ENCODE assay signal across 8 cellular contexts in genomic region chr2:53422979-53423378, GRCh38.
DNase-seq lines count a peak whose midpoint lies in the region; ATAC-seq and TF ChIP-seq lines count a peak whose summit lies in the region.

No MANE protein-coding gene starts in this region.

- CTCF ChIA-PET in HCT116 (lab: Charles Lee), result interaction anchor here (0.6 to 1.9 kb wide), 10 partner anchors 15 to 1281 kb away, joined by 3 to 7 read pairs (median 4); no protein-coding TSS in a partner anchor

- peaks cover 0 to 10% of the 10 kb centered on the region in 2 donors for H3K9me3 Mint-ChIP-seq in stimulated activated naive CD8-positive, alpha-beta T cell treated with anti-CD3 and anti-CD28 coated beads, Interleukin-15, amount 100 ng/mL, for 72 hours

- H3K4me3 ChIP-seq in HCT116 (replicated peaks in 1 of 2; ENCODE audit: low read depth in 1 of 2, low read length in 2 of 2) (no peak overlapping the region), MG63 (no peak overlapping the region), WERI-Rb-1 (ENCODE audit: low read depth, low read length) (no peak overlapping the region), heart right ventricle (no peak overlapping the region), upper lobe of right lung (no peak overlapping the region)

- no peaks in the 10 kb centered on the region for H3K27me3 ChIP-seq in HCT116 (ENCODE audit: insufficient read depth, low read length)
- no peaks in the 10 kb centered on the region for H3K27me3 ChIP-seq in MG63
- no peaks in the 10 kb centered on the region for H3K27me3 ChIP-seq in WERI-Rb-1 (ENCODE audit: insufficient read depth, low read depth, severe bottlenecking)
- H3K27me3 ChIP-seq in heart right ventricle, result no peaks in the 10 kb centered on the region
- no peaks in the 10 kb centered on the region for H3K27me3 ChIP-seq in upper lobe of right lung

- BruUV-seq in HCT116 (replicated peaks; lab: Mats Ljungman, UMichigan), result no TSS peak

- DNase-seq in stimulated activated naive CD8-positive, alpha-beta T cell treated with anti-CD3 and anti-CD28 coated beads, Interleukin-15, amount 100 ng/mL, for 72 hours, result peak in 1 of 2 donors; percentile 10
- DNase-seq in stimulated activated naive CD8-positive, alpha-beta T cell treated with anti-CD3 and anti-CD28 coated beads, Interleukin-15, Interleukin-2, amounts not matched to agents 100 U/mL and 50 U/mL, for 24 hours, result no peak
- peak; percentile 44 for DNase-seq in HCT116 (ENCODE audit: low read depth, low spot score)
- peak; percentile 26 for DNase-seq in MG63
- DNase-seq in WERI-Rb-1, result peak; percentile 75
- DNase-seq in heart right ventricle, result no peak
- no peak for DNase-seq in upper lobe of right lung
- no peak for DNase-seq in middle frontal gyrus (ENCODE audit: extremely low spot score, low spot score)

- peaks cover 14% of the 10 kb centered on the region for H3K27me3 Mint-ChIP-seq in stimulated activated naive CD8-positive, alpha-beta T cell treated with anti-CD3 and anti-CD28 coated beads, Interleukin-15, amount 100 ng/mL, for 72 hours

- no peak overlapping the region for H3K4me3 Mint-ChIP-seq in stimulated activated naive CD8-positive, alpha-beta T cell treated with anti-CD3 and anti-CD28 coated beads, Interleukin-15, amount 100 ng/mL, for 72 hours

- POLR2A ChIA-PET in HCT116 (lab: Charles Lee), result no interaction called here

- H4K20me1 ChIP-seq in HCT116 (ENCODE audit: insufficient read depth), result no peaks in the 10 kb centered on the region

- H3K9me2 ChIP-seq in HCT116 (ENCODE audit: insufficient read depth), result no peaks in the 10 kb centered on the region

- peak overlapping the region; percentile 50 for H2AFZ ChIP-seq in HCT116 (ENCODE audit: low read depth, low read length, poor library complexity, severe bottlenecking)

- peaks cover 0 to 4% of the 10 kb centered on the region in 2 experiments; a peak in 1 of 4 replicates for H3K4me1 ChIP-seq in HCT116 (ENCODE audit: control insufficient read depth in 1 of 2, insufficient read depth in 2 of 2, low read length in 2 of 2)
- no peaks in the 10 kb centered on the region for H3K4me1 ChIP-seq in heart right ventricle
- H3K4me1 ChIP-seq in upper lobe of right lung, result no peaks in the 10 kb centered on the region

- H3K9me3 ChIP-seq in HCT116 (ENCODE audit: control insufficient read depth in 1 of 2, insufficient read depth in 1 of 2, low read depth in 1 of 2, low read length in 2 of 2) (no peaks in the 10 kb centered on the region), MG63 (peaks cover 6% of the 10 kb centered on the region; the same call in 1 of the 2 replicates), WERI-Rb-1 (ENCODE audit: severe bottlenecking) (no peaks in the 10 kb centered on the region), heart right ventricle (peaks cover 0 to 32% (median 0%) of the 10 kb centered on the region in 11 donors), upper lobe of right lung (no peaks in the 10 kb centered on the region)

- no peak overlapping the region for H3K9ac ChIP-seq in HCT116 (ENCODE audit: low read length)

- RAD21 ChIA-PET in HCT116 (lab: Charles Lee; ENCODE audit: low non-redundant PET in 1 of 2, low total read pairs in 2 of 2, uncharacterized antibody in 2 of 2, unreplicated experiment in 2 of 2), result interaction anchor here in 1 of 2 experiments (0.6 kb wide), 1 partner anchor 449 kb away, joined by 4 read pairs; no protein-coding TSS in a partner anchor

- intact Hi-C loops in HCT116 (cut with micrococcal nuclease), result loop anchor here (10.0 kb wide), 1 partner anchor 292 kb away; no protein-coding TSS in a partner anchor
- intact Hi-C loops in heart right ventricle (cut with DNase I), result loop anchor here in 1 of 10 donors (10.0 kb wide), 1 partner anchor 292 kb away; no protein-coding TSS in a partner anchor
- intact Hi-C loops in upper lobe of right lung (cut with DNase I), result no loop called here

- no peaks in the 10 kb centered on the region for H3K4me1 Mint-ChIP-seq in stimulated activated naive CD8-positive, alpha-beta T cell treated with anti-CD3 and anti-CD28 coated beads, Interleukin-15, amount 100 ng/mL, for 72 hours

- H3K27ac Mint-ChIP-seq in stimulated activated naive CD8-positive, alpha-beta T cell treated with anti-CD3 and anti-CD28 coated beads, Interleukin-15, amount 100 ng/mL, for 72 hours, result peak overlapping the region in 1 of 2 donors; percentile 21

- H3K79me2 ChIP-seq in HCT116 (ENCODE audit: insufficient read depth, low read length), result no peaks in the 10 kb centered on the region

- H3K36me3 ChIP-seq in HCT116 (ENCODE audit: control insufficient read depth in 1 of 2, insufficient read depth in 2 of 2, low read length in 2 of 2) (no peaks in the 10 kb centered on the region), MG63 (no peaks in the 10 kb centered on the region), WERI-Rb-1 (no peaks in the 10 kb centered on the region), heart right ventricle (no peaks in the 10 kb centered on the region), upper lobe of right lung (no peaks in the 10 kb centered on the region)

- ATAC-seq in stimulated activated naive CD8-positive, alpha-beta T cell treated with anti-CD3 and anti-CD28 coated beads, Interleukin-15, amount 100 ng/mL, for 72 hours, result peak; percentile 64
- ATAC-seq in stimulated activated naive CD8-positive, alpha-beta T cell treated with anti-CD3 and anti-CD28 coated beads, Interleukin-15, Interleukin-2, amounts not matched to agents 100 U/mL and 50 U/mL, for 24 hours, result no peak
- peak; percentile 98 for ATAC-seq in HCT116
- ATAC-seq in heart right ventricle, result no peak
- ATAC-seq in upper lobe of right lung, result peak; percentile 97

- no peak for TF ChIP-seq POLR2A in HCT116 (IDR thresholded peaks at IDR 0.05; ENCODE audit: borderline replicate concordance, extremely low read depth, insufficient read depth, insufficient read length)

- TF ChIP-seq CTCF in HCT116 (IDR thresholded peaks at IDR 0.05 in 2 of 3, conservative IDR thresholded peaks at IDR 0.05 in 1 of 3; ENCODE audit: borderline replicate concordance in 1 of 3, insufficient read depth in 1 of 3, low read depth in 2 of 3, low read length in 2 of 3) (peak; percentile 71 to 76 (median 73)), WERI-Rb-1 (IDR thresholded peaks at IDR 0.05; ENCODE audit: low read depth, low read length) (peak; percentile 85), heart right ventricle (IDR thresholded peaks at IDR 0.05) (peak in 5 of 9 donors; percentile 24 to 38 (median 34)), upper lobe of right lung (IDR thresholded peaks at IDR 0.05) (peak; percentile 45)

- no peak overlapping the region for H3K4me2 ChIP-seq in HCT116 (ENCODE audit: low read length)

- no peak overlapping the region for H3K27ac ChIP-seq in HCT116 (ENCODE audit: low read depth, low read length)
- H3K27ac ChIP-seq in WERI-Rb-1, result peak overlapping the region; percentile 12
- no peak overlapping the region for H3K27ac ChIP-seq in heart right ventricle
- no peak overlapping the region for H3K27ac ChIP-seq in upper lobe of right lung

- peak; percentile 86 for TF ChIP-seq RAD21 in HCT116 (IDR thresholded peaks at IDR 0.05; ENCODE audit: low read depth)

- WGBS in heart right ventricle, 2 donors, result 64 to 74% methylated on average over 3 of the region's 3 CpGs

TF ChIP-seq in HCT116, 20 proteins besides CTCF, POLR2A, EP300 and RAD21:
- TF ChIP-seq, protein P1, sequence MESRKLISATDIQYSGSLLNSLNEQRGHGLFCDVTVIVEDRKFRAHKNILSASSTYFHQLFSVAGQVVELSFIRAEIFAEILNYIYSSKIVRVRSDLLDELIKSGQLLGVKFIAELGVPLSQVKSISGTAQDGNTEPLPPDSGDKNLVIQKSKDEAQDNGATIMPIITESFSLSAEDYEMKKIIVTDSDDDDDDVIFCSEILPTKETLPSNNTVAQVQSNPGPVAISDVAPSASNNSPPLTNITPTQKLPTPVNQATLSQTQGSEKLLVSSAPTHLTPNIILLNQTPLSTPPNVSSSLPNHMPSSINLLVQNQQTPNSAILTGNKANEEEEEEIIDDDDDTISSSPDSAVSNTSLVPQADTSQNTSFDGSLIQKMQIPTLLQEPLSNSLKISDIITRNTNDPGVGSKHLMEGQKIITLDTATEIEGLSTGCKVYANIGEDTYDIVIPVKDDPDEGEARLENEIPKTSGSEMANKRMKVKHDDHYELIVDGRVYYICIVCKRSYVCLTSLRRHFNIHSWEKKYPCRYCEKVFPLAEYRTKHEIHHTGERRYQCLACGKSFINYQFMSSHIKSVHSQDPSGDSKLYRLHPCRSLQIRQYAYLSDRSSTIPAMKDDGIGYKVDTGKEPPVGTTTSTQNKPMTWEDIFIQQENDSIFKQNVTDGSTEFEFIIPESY (IDR thresholded peaks at IDR 0.05; ENCODE audit: extremely low read depth, insufficient replicate concordance, low read length), result no peak
- no peak for TF ChIP-seq TCF7L2 (IDR thresholded peaks at IDR 0.05; ENCODE audit: borderline replicate concordance, extremely low read depth, insufficient read depth, insufficient read length)
- TF ChIP-seq ATF3 (IDR thresholded peaks at IDR 0.05), result no peak
- no peak for TF ChIP-seq SP1 (IDR thresholded peaks at IDR 0.05; ENCODE audit: low read depth)

Comparison
In these comparisons a context has a peak if more than half of its experiments do, and no peak if none do; other contexts are left out.
1. ATAC-seq: peak in stimulated activated naive CD8-positive, alpha-beta T cell treated with anti-CD3 and anti-CD28 coated beads, Interleukin-15, amount 100 ng/mL, for 72 hours (single experiment), HCT116 (single experiment) and upper lobe of right lung (single experiment); none in stimulated activated naive CD8-positive, alpha-beta T cell treated with anti-CD3 and anti-CD28 coated beads, Interleukin-15, Interleukin-2, amounts not matched to agents 100 U/mL and 50 U/mL, for 24 hours (single experiment) and heart right ventricle (0 of 8).
2. DNase-seq: peak in HCT116 (single experiment), MG63 (single experiment) and WERI-Rb-1 (single experiment); none in stimulated activated naive CD8-positive, alpha-beta T cell treated with anti-CD3 and anti-CD28 coated beads, Interleukin-15, Interleukin-2, amounts not matched to agents 100 U/mL and 50 U/mL, for 24 hours (single experiment), heart right ventricle (0 of 2), upper lobe of right lung (single experiment) and middle frontal gyrus (single experiment).
3. CTCF ChIP-seq: peak in every context shown above with its lines; median percentile 85 in WERI-Rb-1; 73 in HCT116; 45 in upper lobe of right lung; 34 in heart right ventricle.